In the genomic region with DNA sequence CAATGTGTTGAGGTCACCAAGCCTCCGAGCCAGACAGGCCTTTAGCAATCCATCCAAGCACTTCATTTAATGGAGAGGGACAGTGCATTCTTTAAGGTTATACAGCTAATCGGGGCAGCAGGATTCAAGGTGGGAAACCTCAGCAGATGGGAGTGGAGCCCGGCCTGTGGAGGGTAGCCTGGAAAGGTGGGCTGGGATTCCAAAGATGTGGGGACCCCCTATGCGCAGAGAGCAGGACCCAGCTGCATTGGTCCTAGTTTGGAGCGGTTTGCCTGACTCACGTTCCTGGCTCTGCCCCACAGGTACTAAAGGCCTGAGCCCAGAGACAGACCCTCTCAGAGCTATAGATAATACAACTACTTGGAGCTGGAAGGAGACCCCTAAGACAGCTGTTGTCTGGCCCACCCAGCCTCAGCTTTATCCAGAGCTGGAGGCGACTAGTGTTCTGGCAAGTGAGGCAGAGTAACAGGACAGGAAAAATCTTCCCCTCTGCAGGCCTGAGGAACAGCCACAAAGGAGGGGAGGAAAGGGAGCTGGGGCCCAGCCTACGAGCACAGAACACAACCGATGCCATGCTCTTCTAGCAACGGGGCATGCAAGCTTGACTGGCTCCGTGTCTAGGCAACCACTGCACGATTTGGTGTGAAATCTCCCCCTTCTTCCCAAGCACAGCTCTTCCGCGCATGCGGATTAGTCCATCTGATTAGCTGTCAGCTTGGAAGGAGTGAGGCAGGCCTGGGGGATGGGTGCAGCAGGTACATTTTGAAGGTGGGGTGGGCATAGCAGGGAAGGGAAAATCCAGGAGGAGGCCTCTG, we compare ENCODE assay signal across 1 cellular context.
A peak's percentile ranks its signal among the peaks of the same experiment; 100 is the strongest.
TF ChIP-seq lines count a peak whose summit lies in the region.

No MANE protein-coding gene starts in this region.

TF ChIP-seq in HepG2, 621 proteins besides CTCF, POLR2A, EP300 and RAD21 (continued from another document and continues in another):
- TF ChIP-seq CBX2 (IDR thresholded peaks at IDR 0.05; ENCODE audit: low read depth, low read length) (no peak), CBX2 (CRISPR knock-in tag; IDR thresholded peaks at IDR 0.05; ENCODE audit: low read depth) (no peak), HNRNPK (IDR thresholded peaks at IDR 0.05; ENCODE audit: low read depth, low read length, poor library complexity, severe bottlenecking) (no peak), HOMEZ (CRISPR knock-in tag; IDR thresholded peaks at IDR 0.05; ENCODE audit: low read depth) (no peak), IRF2 (CRISPR knock-in tag; IDR thresholded peaks at IDR 0.05) (no peak), HNF4A (CRISPR knock-in tag; IDR thresholded peaks at IDR 0.05) (no peak), ZBTB7B (CRISPR knock-in tag; IDR thresholded peaks at IDR 0.05) (no peak), ATF6 (CRISPR knock-in tag; conservative IDR thresholded peaks at IDR 0.05) (no peak), ZNF101 (CRISPR knock-in tag; IDR thresholded peaks at IDR 0.05; ENCODE audit: borderline replicate concordance, low read depth) (no peak), ZNF251 (CRISPR knock-in tag; IDR thresholded peaks at IDR 0.05) (no peak), NFYC (CRISPR knock-in tag; IDR thresholded peaks at IDR 0.05) (no peak), DMAP1 (CRISPR knock-in tag; IDR thresholded peaks at IDR 0.05) (no peak), ZNF317 (CRISPR knock-in tag; IDR thresholded peaks at IDR 0.05) (no peak), ZNF563 (CRISPR knock-in tag; IDR thresholded peaks at IDR 0.05) (no peak), FUBP1 (CRISPR knock-in tag; IDR thresholded peaks at IDR 0.05; ENCODE audit: borderline replicate concordance) (no peak), CENPBD1 (CRISPR knock-in tag; IDR thresholded peaks at IDR 0.05; ENCODE audit: borderline replicate concordance, low read depth) (no peak), PAF1 (CRISPR knock-in tag; IDR thresholded peaks at IDR 0.05) (no peak), ZSCAN25 (CRISPR knock-in tag; IDR thresholded peaks at IDR 0.05) (no peak), MXD3 (CRISPR knock-in tag; IDR thresholded peaks at IDR 0.05) (no peak), POGZ (CRISPR knock-in tag; IDR thresholded peaks at IDR 0.05) (no peak), ZNF615 (CRISPR knock-in tag; IDR thresholded peaks at IDR 0.05; ENCODE audit: borderline replicate concordance) (no peak), KLF11 (CRISPR knock-in tag; IDR thresholded peaks at IDR 0.05) (no peak), ZBTB8A (CRISPR knock-in tag; IDR thresholded peaks at IDR 0.05; ENCODE audit: borderline replicate concordance, low read depth) (no peak), BRD4 (CRISPR knock-in tag; IDR thresholded peaks at IDR 0.05) (no peak), ZNF547 (CRISPR knock-in tag; IDR thresholded peaks at IDR 0.05) (0 out of 2 replicates have a peak, but pooled peaks have one; percentile 9), AHDC1 (CRISPR knock-in tag; IDR thresholded peaks at IDR 0.05; ENCODE audit: borderline replicate concordance) (no peak), NFATC3 (CRISPR knock-in tag; IDR thresholded peaks at IDR 0.05) (no peak), ZNF263 (CRISPR knock-in tag; IDR thresholded peaks at IDR 0.05) (0 out of 2 replicates have a peak, but pooled peaks have one; percentile 15), FOSL1 (CRISPR knock-in tag; IDR thresholded peaks at IDR 0.05; ENCODE audit: borderline replicate concordance) (no peak), ZNF230 (CRISPR knock-in tag; IDR thresholded peaks at IDR 0.05) (0 out of 2 replicates have a peak, but pooled peaks have one; percentile 7), TARDBP (CRISPR knock-in tag; IDR thresholded peaks at IDR 0.05) (no peak), ZNF451 (CRISPR knock-in tag; IDR thresholded peaks at IDR 0.05) (no peak), ZNF121 (CRISPR knock-in tag; IDR thresholded peaks at IDR 0.05) (no peak), RBAK (CRISPR knock-in tag; IDR thresholded peaks at IDR 0.05) (no peak)
- TF ChIP-seq, protein P1, sequence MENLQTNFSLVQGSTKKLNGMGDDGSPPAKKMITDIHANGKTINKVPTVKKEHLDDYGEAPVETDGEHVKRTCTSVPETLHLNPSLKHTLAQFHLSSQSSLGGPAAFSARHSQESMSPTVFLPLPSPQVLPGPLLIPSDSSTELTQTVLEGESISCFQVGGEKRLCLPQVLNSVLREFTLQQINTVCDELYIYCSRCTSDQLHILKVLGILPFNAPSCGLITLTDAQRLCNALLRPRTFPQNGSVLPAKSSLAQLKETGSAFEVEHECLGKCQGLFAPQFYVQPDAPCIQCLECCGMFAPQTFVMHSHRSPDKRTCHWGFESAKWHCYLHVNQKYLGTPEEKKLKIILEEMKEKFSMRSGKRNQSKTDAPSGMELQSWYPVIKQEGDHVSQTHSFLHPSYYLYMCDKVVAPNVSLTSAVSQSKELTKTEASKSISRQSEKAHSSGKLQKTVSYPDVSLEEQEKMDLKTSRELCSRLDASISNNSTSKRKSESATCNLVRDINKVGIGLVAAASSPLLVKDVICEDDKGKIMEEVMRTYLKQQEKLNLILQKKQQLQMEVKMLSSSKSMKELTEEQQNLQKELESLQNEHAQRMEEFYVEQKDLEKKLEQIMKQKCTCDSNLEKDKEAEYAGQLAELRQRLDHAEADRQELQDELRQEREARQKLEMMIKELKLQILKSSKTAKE (CRISPR knock-in tag; IDR thresholded peaks at IDR 0.05; ENCODE audit: borderline replicate concordance), result no peak
- TF ChIP-seq, protein P2, sequence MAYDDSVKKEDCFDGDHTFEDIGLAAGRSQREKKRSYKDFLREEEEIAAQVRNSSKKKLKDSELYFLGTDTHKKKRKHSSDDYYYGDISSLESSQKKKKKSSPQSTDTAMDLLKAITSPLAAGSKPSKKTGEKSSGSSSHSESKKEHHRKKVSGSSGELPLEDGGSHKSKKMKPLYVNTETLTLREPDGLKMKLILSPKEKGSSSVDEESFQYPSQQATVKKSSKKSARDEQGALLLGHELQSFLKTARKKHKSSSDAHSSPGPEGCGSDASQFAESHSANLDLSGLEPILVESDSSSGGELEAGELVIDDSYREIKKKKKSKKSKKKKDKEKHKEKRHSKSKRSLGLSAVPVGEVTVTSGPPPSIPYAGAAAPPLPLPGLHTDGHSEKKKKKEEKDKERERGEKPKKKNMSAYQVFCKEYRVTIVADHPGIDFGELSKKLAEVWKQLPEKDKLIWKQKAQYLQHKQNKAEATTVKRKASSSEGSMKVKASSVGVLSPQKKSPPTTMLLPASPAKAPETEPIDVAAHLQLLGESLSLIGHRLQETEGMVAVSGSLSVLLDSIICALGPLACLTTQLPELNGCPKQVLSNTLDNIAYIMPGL (CRISPR knock-in tag; IDR thresholded peaks at IDR 0.05; ENCODE audit: borderline replicate concordance in 1 of 2, low read depth in 1 of 2), result no peak
- TF ChIP-seq, protein P3, sequence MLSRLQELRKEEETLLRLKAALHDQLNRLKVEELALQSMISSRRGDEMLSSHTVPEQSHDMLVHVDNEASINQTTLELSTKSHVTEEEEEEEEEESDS (CRISPR knock-in tag; IDR thresholded peaks at IDR 0.05; ENCODE audit: borderline replicate concordance), result no peak
- TF ChIP-seq, protein P4, sequence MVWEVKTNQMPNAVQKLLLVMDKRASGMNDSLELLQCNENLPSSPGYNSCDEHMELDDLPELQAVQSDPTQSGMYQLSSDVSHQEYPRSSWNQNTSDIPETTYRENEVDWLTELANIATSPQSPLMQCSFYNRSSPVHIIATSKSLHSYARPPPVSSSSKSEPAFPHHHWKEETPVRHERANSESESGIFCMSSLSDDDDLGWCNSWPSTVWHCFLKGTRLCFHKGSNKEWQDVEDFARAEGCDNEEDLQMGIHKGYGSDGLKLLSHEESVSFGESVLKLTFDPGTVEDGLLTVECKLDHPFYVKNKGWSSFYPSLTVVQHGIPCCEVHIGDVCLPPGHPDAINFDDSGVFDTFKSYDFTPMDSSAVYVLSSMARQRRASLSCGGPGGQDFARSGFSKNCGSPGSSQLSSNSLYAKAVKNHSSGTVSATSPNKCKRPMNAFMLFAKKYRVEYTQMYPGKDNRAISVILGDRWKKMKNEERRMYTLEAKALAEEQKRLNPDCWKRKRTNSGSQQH (CRISPR knock-in tag; IDR thresholded peaks at IDR 0.05; ENCODE audit: low read depth), result no peak
- TF ChIP-seq, protein P5, sequence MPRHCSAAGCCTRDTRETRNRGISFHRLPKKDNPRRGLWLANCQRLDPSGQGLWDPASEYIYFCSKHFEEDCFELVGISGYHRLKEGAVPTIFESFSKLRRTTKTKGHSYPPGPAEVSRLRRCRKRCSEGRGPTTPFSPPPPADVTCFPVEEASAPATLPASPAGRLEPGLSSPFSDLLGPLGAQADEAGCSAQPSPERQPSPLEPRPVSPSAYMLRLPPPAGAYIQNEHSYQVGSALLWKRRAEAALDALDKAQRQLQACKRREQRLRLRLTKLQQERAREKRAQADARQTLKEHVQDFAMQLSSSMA (CRISPR knock-in tag; IDR thresholded peaks at IDR 0.05), result no peak
